1 cellular context compared by ENCODE assay signal in the genomic region with DNA sequence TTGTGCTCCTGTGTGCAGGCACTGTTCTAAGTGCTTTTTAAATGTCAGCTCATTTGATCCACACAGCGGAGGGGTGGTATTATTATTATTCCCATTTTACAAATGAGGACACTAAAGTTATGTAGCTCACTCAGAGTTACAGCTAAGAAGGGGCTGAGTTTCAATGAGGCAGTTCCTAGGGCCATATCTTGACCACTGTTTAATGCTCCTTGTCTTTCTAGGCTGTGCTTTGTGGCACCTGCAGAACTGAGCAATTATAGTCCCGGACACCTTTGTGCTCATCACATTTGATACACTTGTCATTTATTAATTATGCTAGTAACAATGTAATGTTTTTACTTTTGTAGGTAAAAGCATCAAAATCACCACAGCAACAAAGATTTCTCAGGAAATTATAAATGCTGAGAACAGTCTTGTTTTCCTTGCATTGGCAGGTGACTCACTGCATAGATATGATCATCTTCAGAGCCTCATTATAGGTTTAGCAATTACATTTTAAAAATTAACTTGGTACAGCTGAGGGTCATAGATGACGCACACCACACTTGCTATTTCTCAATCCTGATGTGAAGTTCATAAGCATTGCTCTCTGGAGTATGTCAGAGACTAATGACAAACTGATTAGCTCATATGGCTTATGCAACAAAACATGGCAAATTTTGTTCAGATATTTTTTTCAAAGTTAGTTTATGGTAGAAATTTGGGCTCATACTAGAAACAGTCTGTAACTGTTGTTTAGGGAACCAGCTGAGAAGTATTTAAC.
TF ChIP-seq lines count a peak whose summit lies in the region.

No MANE protein-coding gene starts in this region.

TF ChIP-seq in liver, 16 proteins besides CTCF, POLR2A, EP300 and RAD21 (continued from another document):
- TF ChIP-seq HNF4A (conservative IDR thresholded peaks at IDR 0.05) (peak; percentile 48 to 72), GABPA (IDR thresholded peaks at IDR 0.05 in 1 of 2, conservative IDR thresholded peaks at IDR 0.05 in 1 of 2) (no peak), JUND (IDR thresholded peaks at IDR 0.05) (peak; percentile 95 to 97), TAF1 (conservative IDR thresholded peaks at IDR 0.05) (no peak)
- TF ChIP-seq, protein P1, sequence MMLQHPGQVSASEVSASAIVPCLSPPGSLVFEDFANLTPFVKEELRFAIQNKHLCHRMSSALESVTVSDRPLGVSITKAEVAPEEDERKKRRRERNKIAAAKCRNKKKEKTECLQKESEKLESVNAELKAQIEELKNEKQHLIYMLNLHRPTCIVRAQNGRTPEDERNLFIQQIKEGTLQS (IDR thresholded peaks at IDR 0.05), result peak; percentile 84
- TF ChIP-seq, protein P2, sequence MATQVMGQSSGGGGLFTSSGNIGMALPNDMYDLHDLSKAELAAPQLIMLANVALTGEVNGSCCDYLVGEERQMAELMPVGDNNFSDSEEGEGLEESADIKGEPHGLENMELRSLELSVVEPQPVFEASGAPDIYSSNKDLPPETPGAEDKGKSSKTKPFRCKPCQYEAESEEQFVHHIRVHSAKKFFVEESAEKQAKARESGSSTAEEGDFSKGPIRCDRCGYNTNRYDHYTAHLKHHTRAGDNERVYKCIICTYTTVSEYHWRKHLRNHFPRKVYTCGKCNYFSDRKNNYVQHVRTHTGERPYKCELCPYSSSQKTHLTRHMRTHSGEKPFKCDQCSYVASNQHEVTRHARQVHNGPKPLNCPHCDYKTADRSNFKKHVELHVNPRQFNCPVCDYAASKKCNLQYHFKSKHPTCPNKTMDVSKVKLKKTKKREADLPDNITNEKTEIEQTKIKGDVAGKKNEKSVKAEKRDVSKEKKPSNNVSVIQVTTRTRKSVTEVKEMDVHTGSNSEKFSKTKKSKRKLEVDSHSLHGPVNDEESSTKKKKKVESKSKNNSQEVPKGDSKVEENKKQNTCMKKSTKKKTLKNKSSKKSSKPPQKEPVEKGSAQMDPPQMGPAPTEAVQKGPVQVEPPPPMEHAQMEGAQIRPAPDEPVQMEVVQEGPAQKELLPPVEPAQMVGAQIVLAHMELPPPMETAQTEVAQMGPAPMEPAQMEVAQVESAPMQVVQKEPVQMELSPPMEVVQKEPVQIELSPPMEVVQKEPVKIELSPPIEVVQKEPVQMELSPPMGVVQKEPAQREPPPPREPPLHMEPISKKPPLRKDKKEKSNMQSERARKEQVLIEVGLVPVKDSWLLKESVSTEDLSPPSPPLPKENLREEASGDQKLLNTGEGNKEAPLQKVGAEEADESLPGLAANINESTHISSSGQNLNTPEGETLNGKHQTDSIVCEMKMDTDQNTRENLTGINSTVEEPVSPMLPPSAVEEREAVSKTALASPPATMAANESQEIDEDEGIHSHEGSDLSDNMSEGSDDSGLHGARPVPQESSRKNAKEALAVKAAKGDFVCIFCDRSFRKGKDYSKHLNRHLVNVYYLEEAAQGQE (IDR thresholded peaks at IDR 0.05), result no peak
